2 cellular contexts compared by ENCODE assay signal in genomic region chr5:33254581-33254980, GRCh38.
TF ChIP-seq lines count a peak whose summit lies in the region.

No MANE protein-coding gene starts in this region.

TF ChIP-seq in SK-N-SH, 30 proteins besides CTCF, POLR2A, EP300 and RAD21 (continued from another document):
- TF ChIP-seq USF1 (IDR thresholded peaks at IDR 0.05; ENCODE audit: borderline replicate concordance, low read depth) (no peak), NFIC (IDR thresholded peaks at IDR 0.05; ENCODE audit: borderline replicate concordance) (no peak), FOSL2 (IDR thresholded peaks at IDR 0.05; ENCODE audit: borderline replicate concordance, low read depth) (no peak), FOXM1 (IDR thresholded peaks at IDR 0.05; ENCODE audit: low read depth) (no peak), CHD2 (IDR thresholded peaks at IDR 0.05; ENCODE audit: low read length, partially characterized antibody) (no peak), MEF2A (IDR thresholded peaks at IDR 0.05; ENCODE audit: borderline replicate concordance, low read depth) (no peak), YY1 (IDR thresholded peaks at IDR 0.05; ENCODE audit: low read depth) (no peak), SIN3A (IDR thresholded peaks at IDR 0.05; ENCODE audit: borderline replicate concordance, low read depth, low read length) (no peak)
- TF ChIP-seq, protein P1, sequence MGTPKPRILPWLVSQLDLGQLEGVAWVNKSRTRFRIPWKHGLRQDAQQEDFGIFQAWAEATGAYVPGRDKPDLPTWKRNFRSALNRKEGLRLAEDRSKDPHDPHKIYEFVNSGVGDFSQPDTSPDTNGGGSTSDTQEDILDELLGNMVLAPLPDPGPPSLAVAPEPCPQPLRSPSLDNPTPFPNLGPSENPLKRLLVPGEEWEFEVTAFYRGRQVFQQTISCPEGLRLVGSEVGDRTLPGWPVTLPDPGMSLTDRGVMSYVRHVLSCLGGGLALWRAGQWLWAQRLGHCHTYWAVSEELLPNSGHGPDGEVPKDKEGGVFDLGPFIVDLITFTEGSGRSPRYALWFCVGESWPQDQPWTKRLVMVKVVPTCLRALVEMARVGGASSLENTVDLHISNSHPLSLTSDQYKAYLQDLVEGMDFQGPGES (IDR thresholded peaks at IDR 0.05; ENCODE audit: low read depth, low read length): no peak

TF ChIP-seq in SK-N-SH treated with all-trans-retinoic acid at 6 μM for 48 hours, 23 proteins besides CTCF, POLR2A, EP300 and RAD21 (continued from another document):
- TF ChIP-seq, protein P2, sequence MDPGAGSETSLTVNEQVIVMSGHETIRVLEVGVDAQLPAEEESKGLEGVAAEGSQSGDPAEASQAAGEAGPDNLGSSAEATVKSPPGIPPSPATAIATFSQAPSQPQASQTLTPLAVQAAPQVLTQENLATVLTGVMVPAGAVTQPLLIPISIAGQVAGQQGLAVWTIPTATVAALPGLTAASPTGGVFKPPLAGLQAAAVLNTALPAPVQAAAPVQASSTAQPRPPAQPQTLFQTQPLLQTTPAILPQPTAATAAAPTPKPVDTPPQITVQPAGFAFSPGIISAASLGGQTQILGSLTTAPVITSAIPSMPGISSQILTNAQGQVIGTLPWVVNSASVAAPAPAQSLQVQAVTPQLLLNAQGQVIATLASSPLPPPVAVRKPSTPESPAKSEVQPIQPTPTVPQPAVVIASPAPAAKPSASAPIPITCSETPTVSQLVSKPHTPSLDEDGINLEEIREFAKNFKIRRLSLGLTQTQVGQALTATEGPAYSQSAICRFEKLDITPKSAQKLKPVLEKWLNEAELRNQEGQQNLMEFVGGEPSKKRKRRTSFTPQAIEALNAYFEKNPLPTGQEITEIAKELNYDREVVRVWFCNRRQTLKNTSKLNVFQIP (CRISPR knock-in tag; IDR thresholded peaks at IDR 0.05; ENCODE audit: borderline replicate concordance, low read depth): no peak
- TF ChIP-seq ZFP3 (CRISPR knock-in tag; IDR thresholded peaks at IDR 0.05): no peak
- no peak for TF ChIP-seq ARNTL (CRISPR knock-in tag; IDR thresholded peaks at IDR 0.05; ENCODE audit: borderline replicate concordance, low read depth)
- no peak for TF ChIP-seq ZC3H10 (CRISPR knock-in tag; IDR thresholded peaks at IDR 0.05)
- no peak for TF ChIP-seq RARB (CRISPR knock-in tag; IDR thresholded peaks at IDR 0.05)
- no peak for TF ChIP-seq OSR1 (CRISPR knock-in tag; IDR thresholded peaks at IDR 0.05)
- TF ChIP-seq SNAI2 (CRISPR knock-in tag; IDR thresholded peaks at IDR 0.05): no peak
